Comparison of ENCODE assay signal across 12 cellular contexts in genomic region chr11:102664001-102664752, GRCh38. TPM values are rescaled to one million over a fixed set of nuclear protein-coding genes. Genes with fewer than 3 reads are reported as not detected.
A peak's percentile ranks its signal among the peaks of the same experiment; 100 is the strongest.
DNase-seq lines count a peak whose midpoint lies in the region; ATAC-seq and FAIRE-seq lines count a peak whose summit lies in the region.
"Had no signal": no experiment of that assay in that cellular context is flagged by ENCODE, and none has a peak within 500 bp of the region (broad histone marks: within the 10 kb centered on the region; RNA-seq: fewer than 3 reads in every experiment).

No MANE protein-coding gene starts in this region.

- peak; percentile 32 for DNase-seq in activated CD4-positive, alpha-beta T cell treated with anti-CD3 and anti-CD28 coated beads for 48 hours
- no peak for DNase-seq in activated CD4-positive, alpha-beta T cell treated with anti-CD3 and anti-CD28 coated beads, Interleukin-2, amount 10 ng/mL, durations not matched to agents 24 days and 14 days
- peak; percentile 15 for DNase-seq in activated naive CD8-positive, alpha-beta T cell treated with anti-CD3 and anti-CD28 coated beads, Interleukin-2, amount 50 U/mL, for 24 hours
- peak; percentile 7 for DNase-seq in small intestine
- no peak for DNase-seq in cerebellar nuclear complex (lab: John Stamatoyannopoulos, UW)

- no peaks in the 10 kb centered on the region for H3K4me1 ChIP-seq in small intestine (ENCODE audit: control insufficient read depth in 2 of 2, insufficient read depth in 1 of 2, low read depth in 1 of 2, low read length in 1 of 2)

- no peak overlapping the region for H3K4me3 Mint-ChIP-seq in activated CD4-positive, alpha-beta T cell treated with anti-CD3 and anti-CD28 coated beads, Interleukin-2, amount 10 ng/mL, durations not matched to agents 24 days and 14 days
- no peak overlapping the region for H3K4me3 Mint-ChIP-seq in activated naive CD8-positive, alpha-beta T cell treated with anti-CD3 and anti-CD28 coated beads, Interleukin-2, amount 50 U/mL, for 24 hours
- H3K4me3 Mint-ChIP-seq: CD4-positive, CD25-positive, alpha-beta regulatory T cell had no signal

- WGBS in small intestine, 3 donors: 78 to 81% (median 78%) methylated on average over 13 of the region's 13 CpGs

- H3K36me3 Mint-ChIP-seq in activated CD4-positive, alpha-beta T cell treated with anti-CD3 and anti-CD28 coated beads, Interleukin-2, amount 10 ng/mL, durations not matched to agents 24 days and 14 days (ENCODE audit: low read depth): no peaks in the 10 kb centered on the region
- H3K36me3 Mint-ChIP-seq in activated naive CD8-positive, alpha-beta T cell treated with anti-CD3 and anti-CD28 coated beads, Interleukin-2, amount 50 U/mL, for 24 hours (ENCODE audit: low read depth): no peaks in the 10 kb centered on the region
- H3K36me3 Mint-ChIP-seq: CD4-positive, CD25-positive, alpha-beta regulatory T cell had no signal

- FAIRE-seq in small intestine (lab: Jason Lieb, UNC): no peak

- peaks cover 13% of the 10 kb centered on the region for H3K27me3 Mint-ChIP-seq in activated CD4-positive, alpha-beta T cell treated with anti-CD3 and anti-CD28 coated beads, Interleukin-2, amount 10 ng/mL, durations not matched to agents 24 days and 14 days
- H3K27me3 Mint-ChIP-seq in activated naive CD8-positive, alpha-beta T cell treated with anti-CD3 and anti-CD28 coated beads, Interleukin-2, amount 50 U/mL, for 24 hours: no peaks in the 10 kb centered on the region

- no peaks in the 10 kb centered on the region for H3K9me3 ChIP-seq in small intestine (ENCODE audit: control insufficient read depth, low read depth)

- no peak overlapping the region for H3K27ac ChIP-seq in small intestine (ENCODE audit: low read depth in 1 of 2, low read length in 1 of 2)

- no peak overlapping the region for H3K4me3 ChIP-seq in small intestine (ENCODE audit: low read depth in 1 of 2, low read length in 2 of 2)

- intact Hi-C loops in activated CD4-positive, alpha-beta T cell treated with anti-CD3 and anti-CD28 coated beads, Interleukin-2, amount 10 ng/mL, durations not matched to agents 24 days and 14 days (cut with micrococcal nuclease): no loop called here

- no peaks in the 10 kb centered on the region for H3K9me3 Mint-ChIP-seq in activated CD4-positive, alpha-beta T cell treated with anti-CD3 and anti-CD28 coated beads, Interleukin-2, amount 10 ng/mL, durations not matched to agents 24 days and 14 days
- H3K9me3 Mint-ChIP-seq in activated naive CD8-positive, alpha-beta T cell treated with anti-CD3 and anti-CD28 coated beads, Interleukin-2, amount 50 U/mL, for 24 hours: no peaks in the 10 kb centered on the region
- H3K9me3 Mint-ChIP-seq: CD4-positive, CD25-positive, alpha-beta regulatory T cell had no signal

- no peaks in the 10 kb centered on the region for H3K27me3 ChIP-seq in small intestine (ENCODE audit: control insufficient read depth in 2 of 2, insufficient read depth in 2 of 2, low read length in 2 of 2)

- no peak overlapping the region for H3K27ac Mint-ChIP-seq in activated CD4-positive, alpha-beta T cell treated with anti-CD3 and anti-CD28 coated beads, Interleukin-2, amount 10 ng/mL, durations not matched to agents 24 days and 14 days
- H3K27ac Mint-ChIP-seq in activated naive CD8-positive, alpha-beta T cell treated with anti-CD3 and anti-CD28 coated beads, Interleukin-2, amount 50 U/mL, for 24 hours: no peak overlapping the region
- H3K27ac Mint-ChIP-seq: CD4-positive, CD25-positive, alpha-beta regulatory T cell had no signal

- H3K4me1 Mint-ChIP-seq in activated CD4-positive, alpha-beta T cell treated with anti-CD3 and anti-CD28 coated beads, Interleukin-2, amount 10 ng/mL, durations not matched to agents 24 days and 14 days: no peaks in the 10 kb centered on the region
- peaks cover 3% of the 10 kb centered on the region for H3K4me1 Mint-ChIP-seq in activated naive CD8-positive, alpha-beta T cell treated with anti-CD3 and anti-CD28 coated beads, Interleukin-2, amount 50 U/mL, for 24 hours

- H3K36me3 ChIP-seq in small intestine (ENCODE audit: control insufficient read depth in 2 of 2, insufficient read depth in 2 of 2, low read length in 2 of 2): no peaks in the 10 kb centered on the region

- peak; percentile 77 for ATAC-seq in HG03565 (IDR thresholded peaks at IDR 0.05; ENCODE audit: unreplicated experiment)
- peak; percentile 61 for ATAC-seq in activated naive CD8-positive, alpha-beta T cell treated with anti-CD3 and anti-CD28 coated beads, Interleukin-2, amount 50 U/mL, for 24 hours
- no peak for ATAC-seq in GM21367 (IDR thresholded peaks at IDR 0.05; ENCODE audit: unreplicated experiment)
- no peak for ATAC-seq in GM21381 (IDR thresholded peaks at IDR 0.05; ENCODE audit: unreplicated experiment)

RNA-seq across cellular contexts. Expression of gene MMP20, which starts 39.0 kb away (rescaled TPM):
- not detected in 2 replicates for total RNA-seq in activated CD4-positive, alpha-beta T cell treated with anti-CD3 and anti-CD28 coated beads, Interleukin-2, amount 10 ng/mL, durations not matched to agents 24 days and 14 days
- polyA plus RNA-seq in small intestine: not detected
- total RNA-seq: CD4-positive, CD25-positive, alpha-beta regulatory T cell; dermis microvascular lymphatic vessel endothelial cell; subcutaneous adipose tissue had no signal
- polyA plus RNA-seq: CD4-positive, CD25-positive, alpha-beta regulatory T cell; neural cell had no signal

RNA-seq across cellular contexts. Expression of gene MMP27, which starts 41.4 kb away (rescaled TPM):
- not detected in 2 replicates for total RNA-seq in activated CD4-positive, alpha-beta T cell treated with anti-CD3 and anti-CD28 coated beads, Interleukin-2, amount 10 ng/mL, durations not matched to agents 24 days and 14 days
- under 1 TPM in 1 of 3 donors, not detected in 2; 0.06 TPM for polyA plus RNA-seq in small intestine
- total RNA-seq: CD4-positive, CD25-positive, alpha-beta regulatory T cell; dermis microvascular lymphatic vessel endothelial cell had no signal
- polyA plus RNA-seq: CD4-positive, CD25-positive, alpha-beta regulatory T cell; neural cell had no signal

Comparison
In these comparisons a context has a peak if more than half of its experiments do, and no peak if none do; other contexts are left out.
1. DNase-seq: peak in activated CD4-positive, alpha-beta T cell treated with anti-CD3 and anti-CD28 coated beads for 48 hours (single experiment), activated naive CD8-positive, alpha-beta T cell treated with anti-CD3 and anti-CD28 coated beads, Interleukin-2, amount 50 U/mL, for 24 hours (single experiment) and small intestine (single experiment); none in activated CD4-positive, alpha-beta T cell treated with anti-CD3 and anti-CD28 coated beads, Interleukin-2, amount 10 ng/mL, durations not matched to agents 24 days and 14 days (single experiment) and cerebellar nuclear complex (0 of 2).
2. ATAC-seq: peak in HG03565 (single experiment) and activated naive CD8-positive, alpha-beta T cell treated with anti-CD3 and anti-CD28 coated beads, Interleukin-2, amount 50 U/mL, for 24 hours (single experiment); none in GM21367 (single experiment) and GM21381 (single experiment).